10 cellular contexts compared by ENCODE assay signal in the genomic region with DNA sequence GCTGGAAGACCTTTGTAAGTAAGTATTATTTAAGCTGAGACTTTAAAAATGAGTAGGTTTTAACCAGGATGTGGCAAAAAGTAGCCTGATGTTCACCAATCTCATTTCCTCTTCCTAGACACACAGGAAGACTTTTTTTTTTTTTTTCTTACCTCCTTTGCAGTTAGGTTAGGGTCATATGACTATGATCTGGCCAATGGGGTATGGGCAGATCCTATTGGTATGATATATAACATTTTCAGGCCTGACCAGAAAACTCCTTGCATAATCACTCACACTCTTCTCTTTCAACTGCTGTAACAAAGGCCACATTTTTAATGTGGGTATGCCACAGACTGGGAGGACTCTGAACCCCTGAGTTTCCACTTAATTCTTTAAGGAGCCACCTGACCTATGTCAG. TPM values are rescaled to one million over a fixed set of nuclear protein-coding genes. Genes with fewer than 3 reads are reported as not detected.
DNase-seq lines count a peak whose midpoint lies in the region; FAIRE-seq and TF ChIP-seq lines count a peak whose summit lies in the region.
"Had no signal": no experiment of that assay in that cellular context is flagged by ENCODE, and none has a peak within 500 bp of the region (broad histone marks: within the 10 kb centered on the region; RNA-seq: fewer than 3 reads in every experiment).

No MANE protein-coding gene starts in this region.

- intact Hi-C loops in stomach (cut with DNase I; ENCODE audit: low total_unique reads) = no loop called here

- TF ChIP-seq EP300 in stomach (IDR thresholded peaks at IDR 0.05) = no peak

- no peaks in the 10 kb centered on the region for H3K9me3 ChIP-seq in stomach

- no peak for TF ChIP-seq POLR2A in stomach (IDR thresholded peaks at IDR 0.05)

- peaks cover 8 to 47% (median 30%) of the 10 kb centered on the region in 4 donors for H3K4me1 ChIP-seq in stomach

- no peaks in the 10 kb centered on the region for H3K27me3 ChIP-seq in stomach

- TF ChIP-seq CTCF in cardiac fibroblast (IDR thresholded peaks at IDR 0.05; ENCODE audit: low read depth, low read length) (no peak), stomach (IDR thresholded peaks at IDR 0.05) (no peak)

- FAIRE-seq in urothelium cell line (lab: Jason Lieb, UNC) = no peak
- FAIRE-seq: endothelial cell of umbilical vein had no signal

- H3K36me3 ChIP-seq in stomach = no peaks in the 10 kb centered on the region

- H3K27ac ChIP-seq in stomach = peak overlapping the region in 4 of 5 donors; percentile 36 to 59 (median 48)

- H3K4me3 ChIP-seq in cardiac fibroblast (replicated peaks in 1 of 2; ENCODE audit: low read depth in 2 of 2, low read length in 2 of 2) = no peak overlapping the region
- no peak overlapping the region for H3K4me3 ChIP-seq in stomach

- DNase-seq in activated gamma-delta T cell treated with Interleukin-2 at 50 U/mL for 16 hours (peak; percentile 11), activated gamma-delta T cell (lab: John Stamatoyannopoulos, UW) (no peak), NCI-H69 (lab: John Stamatoyannopoulos, UW) (peak; percentile 17), cardiac fibroblast (ENCODE audit: low read depth in 2 of 2) (peak; percentile 4 to 9), stomach (no peak), NCI-H2196 treated with DMSO at 0.1 percent for 48 hours (lab: John Stamatoyannopoulos, UW; ENCODE audit: unreplicated experiment) (no peak), COLO668 (lab: John Stamatoyannopoulos, UW; ENCODE audit: unreplicated experiment) (no peak), urothelium cell line (ENCODE audit: low spot score) (no peak)
- DNase-seq: NCI-H2171 had no signal

RNA-seq across cellular contexts. Expression of a gene that starts 2.7 kb away (rescaled TPM):
- total RNA-seq in stomach = 10 to 100 TPM in 4 of 5 donors, 1 to 10 TPM in 1; 6.4 to 25.0 (median 16.5) TPM
- 1 to 10 TPM; 1.6 to 3.8 (median 1.9) TPM for polyA plus RNA-seq in stomach

RNA-seq across cellular contexts. Expression of a gene that starts 50.8 kb away (rescaled TPM):
- 100 to 1,000 TPM in 2 of 5 donors, 10 to 100 TPM in 3; 54.3 to 122 (median 87.9) TPM for total RNA-seq in stomach
- polyA plus RNA-seq in stomach = 10 to 100 TPM; 24.1 to 32.9 (median 28.9) TPM

Comparison
In these comparisons a context has a peak if more than half of its experiments do, and no peak if none do; other contexts are left out.
1. DNase-seq: peak in activated gamma-delta T cell treated with Interleukin-2 at 50 U/mL for 16 hours (single experiment), NCI-H69 (single experiment) and cardiac fibroblast (2 of 2); none in activated gamma-delta T cell (single experiment), stomach (single experiment), NCI-H2196 treated with DMSO at 0.1 percent for 48 hours (single experiment), COLO668 (single experiment) and urothelium cell line (single experiment).